In genomic region chr19:17778621-17779280, GRCh38 we compare ENCODE assay signal across 9 cellular contexts. TPM values are rescaled to one million over a fixed set of nuclear protein-coding genes. Genes with fewer than 3 reads are reported as not detected.
DNase-seq lines count a peak whose midpoint lies in the region; TF ChIP-seq lines count a peak whose summit lies in the region.
"Had no signal": no experiment of that assay in that cellular context is flagged by ENCODE, and none has a peak within 500 bp of the region (broad histone marks: within the 10 kb centered on the region; RNA-seq: fewer than 3 reads in every experiment).

No MANE protein-coding gene starts in this region.

- H3K27me3 Mint-ChIP-seq in activated T-cell treated with anti-CD3 and anti-CD28 coated beads, Interleukin-2, amount 50 U/mL, for 24 hours = no peaks in the 10 kb centered on the region

- dilution Hi-C loops in mammary epithelial cell (cut with HindIII; ENCODE audit: low sequenced_read_pairs) = loop anchor here (10.0 kb wide), 1 partner anchor 254 kb away; a partner anchor contains a TSS

- in situ Hi-C loops in mammary epithelial cell (cut with MboI; ENCODE audit: low sequenced_read_pairs in 2 of 2) = no loop called here

- H4K20me1 ChIP-seq in mammary epithelial cell (ENCODE audit: insufficient read depth, low read length) (no peaks in the 10 kb centered on the region), MM.1S (ENCODE audit: insufficient read depth, low read length) (no peaks in the 10 kb centered on the region)

- no peaks in the 10 kb centered on the region for H3K9me3 Mint-ChIP-seq in activated T-cell treated with anti-CD3 and anti-CD28 coated beads, Interleukin-2, amount 50 U/mL, for 24 hours

- H3K79me2 ChIP-seq in mammary epithelial cell (ENCODE audit: insufficient read depth, low read length) (no peaks in the 10 kb centered on the region), MM.1S (ENCODE audit: low read length) (no peaks in the 10 kb centered on the region)

- intact Hi-C loops in mammary epithelial cell (cut with micrococcal nuclease) = loop anchor here (5.0 kb wide), 2 partner anchors 154 to 486 kb away; partner anchors contain the start of gene CCDC124

- peaks cover 83% of the 10 kb centered on the region for H3K36me3 Mint-ChIP-seq in activated T-cell treated with anti-CD3 and anti-CD28 coated beads, Interleukin-2, amount 50 U/mL, for 24 hours (ENCODE audit: low read depth)

- H3K27ac Mint-ChIP-seq in activated T-cell treated with anti-CD3 and anti-CD28 coated beads, Interleukin-2, amount 50 U/mL, for 24 hours = peak overlapping the region; percentile 85

- H3K4me1 ChIP-seq in mammary epithelial cell (ENCODE audit: insufficient read depth, low read length) (peaks cover 10% of the 10 kb centered on the region), MM.1S (ENCODE audit: low read length) (no peaks in the 10 kb centered on the region)

- H3K4me1 Mint-ChIP-seq in activated T-cell treated with anti-CD3 and anti-CD28 coated beads, Interleukin-2, amount 50 U/mL, for 24 hours (ENCODE audit: low read depth) = peaks cover 23% of the 10 kb centered on the region

- no TSS peak for BruUV-seq in mammary epithelial cell (replicated peaks; lab: Mats Ljungman, UMichigan)

- H3K36me3 ChIP-seq in mammary epithelial cell (ENCODE audit: insufficient read depth, low read length) (no peaks in the 10 kb centered on the region), MM.1S (replicated peaks; ENCODE audit: insufficient read depth, low read length) (no peaks in the 10 kb centered on the region)

- peak overlapping the region; percentile 71 for H2AFZ ChIP-seq in mammary epithelial cell (ENCODE audit: low read depth, low read length)
- H2AFZ ChIP-seq in MM.1S (ENCODE audit: low read length) = no peak overlapping the region

- 33% methylated on average over 14 of the region's 31 CpGs for WGBS in mammary epithelial cell (ENCODE audit: low coverage, missing lambda C conversion rate)

- H3K4me2 ChIP-seq in mammary epithelial cell (ENCODE audit: insufficient read depth, low read depth, low read length) (peak overlapping the region; percentile 83), MM.1S (ENCODE audit: low read depth, low read length) (no peak overlapping the region)

- no peak overlapping the region for H3K9ac ChIP-seq in mammary epithelial cell (ENCODE audit: insufficient read depth, low read length)
- H3K9ac ChIP-seq in MM.1S (ENCODE audit: low read length) = no peak overlapping the region

- H3K4me3 ChIP-seq in mammary epithelial cell (replicated peaks in 1 of 3; ENCODE audit: insufficient read depth in 1 of 3, low read depth in 2 of 3, low read length in 3 of 3) (peak overlapping the region in 2 of 3 experiments; percentile 12 to 22), MM.1S (ENCODE audit: low read length) (no peak overlapping the region)

- H3K9me3 ChIP-seq in mammary epithelial cell (replicated peaks; ENCODE audit: insufficient read depth, low read length) (no peaks in the 10 kb centered on the region), MM.1S (replicated peaks; ENCODE audit: insufficient read depth, low read length) (no peaks in the 10 kb centered on the region)

- H3K4me3 Mint-ChIP-seq in activated T-cell treated with anti-CD3 and anti-CD28 coated beads, Interleukin-2, amount 50 U/mL, for 24 hours = no peak overlapping the region

- no peaks in the 10 kb centered on the region for H3K9me2 ChIP-seq in MM.1S (replicated peaks; ENCODE audit: insufficient read depth, low read length)

- H3F3A ChIP-seq in MM.1S (ENCODE audit: insufficient read depth, low read length) = no peaks in the 10 kb centered on the region

- H3K27ac ChIP-seq in mammary epithelial cell (ENCODE audit: insufficient read depth, low read depth, low read length) = no peak overlapping the region
- H3K27ac ChIP-seq in temporal lobe (ENCODE audit: low read depth, low read length) = peak overlapping the region; percentile 80
- no peak overlapping the region for H3K27ac ChIP-seq in MM.1S (ENCODE audit: low read length)

- CTCF ChIA-PET in mammary epithelial cell (lab: Charles Lee; ENCODE audit: low non-redundant PET) = no interaction called here

- DNase-seq in activated T-cell treated with anti-CD3 and anti-CD28 coated beads, Interleukin-2, amount 50 U/mL, for 24 hours = no peak
- DNase-seq in activated T-cell treated with anti-CD3 and anti-CD28 coated beads for 4 hours (no peak), mammary epithelial cell (no peak), kidney tubule cell (ENCODE audit: low spot score) (peak; percentile 50), MM.1S (no peak), NCI-H69 (lab: John Stamatoyannopoulos, UW) (no peak), UCSD-AML1 (lab: John Stamatoyannopoulos, UW; ENCODE audit: unreplicated experiment) (no peak)
- DNase-seq: NCI-H748 treated with DMSO at 0.1 percent for 48 hours had no signal

- H3K27me3 ChIP-seq in mammary epithelial cell (ENCODE audit: insufficient read depth, low read length) (no peaks in the 10 kb centered on the region), MM.1S (replicated peaks; ENCODE audit: insufficient read depth, low read length) (no peaks in the 10 kb centered on the region)

- TF ChIP-seq CTCF in mammary epithelial cell (conservative IDR thresholded peaks at IDR 0.05 in 1 of 2, IDR thresholded peaks at IDR 0.05 in 1 of 2; ENCODE audit: extremely low read depth in 1 of 2, insufficient read depth in 1 of 2, low read depth in 1 of 2, low read length in 2 of 2) (no peak), MM.1S (IDR thresholded peaks at IDR 0.05; ENCODE audit: low read length) (no peak)

RNA-seq across cellular contexts. Expression of gene B3GNT3, which starts 16.2 kb away (rescaled TPM):
- 10 to 100 TPM in 1 of 2 donors, 1 to 10 TPM in 1; 2.3 to 18.6 TPM for total RNA-seq in mammary epithelial cell
- 7.5 TPM for polyA plus RNA-seq in mammary epithelial cell
- 11.2 TPM for polyA minus RNA-seq in mammary epithelial cell
- not detected for total RNA-seq in temporal lobe

RNA-seq across cellular contexts. Expression of gene FCHO1, which starts 27.5 kb away (rescaled TPM):
- total RNA-seq in mammary epithelial cell (1 to 10 TPM; 1.7 to 2.8 TPM), temporal lobe (20.7 TPM)
- 0.22 TPM for polyA plus RNA-seq in mammary epithelial cell
- polyA minus RNA-seq in mammary epithelial cell = 4.6 TPM

RNA-seq across cellular contexts. Expression of gene INSL3, which starts 42.6 kb away (rescaled TPM):
- total RNA-seq in mammary epithelial cell (not detected), temporal lobe (not detected)
- polyA plus RNA-seq in mammary epithelial cell = not detected
- not detected for polyA minus RNA-seq in mammary epithelial cell

RNA-seq across cellular contexts. Expression of gene MAP1S, which starts 59.5 kb away (rescaled TPM):
- total RNA-seq in mammary epithelial cell (10 to 100 TPM; 15.3 to 50.5 TPM), temporal lobe (62.2 TPM)
- polyA plus RNA-seq in mammary epithelial cell = 14.0 TPM
- 106 TPM for polyA minus RNA-seq in mammary epithelial cell
